ENCODE assay signal across 27 cellular contexts in the genomic region with DNA sequence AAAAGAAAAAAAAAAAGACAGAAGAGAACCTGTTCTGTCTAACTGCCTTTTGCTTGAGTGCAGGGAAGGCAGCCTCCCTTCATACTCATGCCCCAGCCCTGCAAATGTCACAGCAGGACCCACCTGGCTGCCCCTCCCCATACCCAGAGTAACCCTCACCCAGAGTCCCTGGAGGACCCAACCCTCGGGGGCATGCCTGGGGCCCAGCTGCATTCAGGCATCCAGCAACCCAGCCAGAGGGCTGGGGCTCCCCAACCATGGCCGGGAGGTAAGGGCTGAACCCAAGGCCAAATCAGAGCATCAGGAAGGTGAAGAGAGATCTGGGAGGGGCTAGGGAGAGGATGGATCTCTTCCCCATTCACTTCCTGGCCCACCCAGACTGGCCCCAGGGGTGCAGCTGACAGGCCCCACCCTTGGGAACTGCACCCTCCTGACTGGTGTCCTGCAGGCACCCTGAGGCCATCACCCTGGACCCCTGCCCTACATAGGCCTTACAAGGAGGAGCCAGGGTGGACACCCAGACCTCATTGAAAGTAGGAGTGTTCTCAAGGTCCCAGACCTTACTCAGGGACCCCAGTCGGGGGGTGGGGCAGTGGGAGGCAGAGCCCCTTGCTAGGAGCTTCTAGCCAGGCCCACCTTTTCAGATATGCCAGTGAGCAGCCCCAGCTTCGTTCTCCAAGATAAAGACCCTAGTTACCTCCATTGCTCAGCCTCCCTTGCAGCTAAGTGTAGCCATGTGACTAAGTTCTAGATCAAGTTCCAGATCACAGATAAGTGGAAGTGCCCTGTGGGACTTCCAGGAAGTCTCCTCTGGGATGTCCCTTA. TPM values are rescaled to one million over a fixed set of nuclear protein-coding genes. Genes with fewer than 3 reads are reported as not detected.
DNase-seq lines count a peak whose midpoint lies in the region; ATAC-seq, FAIRE-seq and TF ChIP-seq lines count a peak whose summit lies in the region.
"Had no signal": no experiment of that assay in that cellular context is flagged by ENCODE, and none has a peak within 500 bp of the region (broad histone marks: within the 10 kb centered on the region; RNA-seq: fewer than 3 reads in every experiment).

No MANE protein-coding gene starts in this region.

- 23% methylated on average over 4 of the region's 4 CpGs for WGBS in K562 (ENCODE audit: insufficient coverage, low coverage, missing lambda C conversion rate)

- TF ChIP-seq EP300 in K562 (IDR thresholded peaks at IDR 0.05; ENCODE audit: low read length): no peak

- TF ChIP-seq CTCF in left ventricle myocardium inferior (IDR thresholded peaks at IDR 0.05; ENCODE audit: borderline replicate concordance) (no peak), K562 (IDR thresholded peaks at IDR 0.05 in 2 of 3, conservative IDR thresholded peaks at IDR 0.05 in 1 of 3; ENCODE audit: insufficient read depth in 2 of 3, low read depth in 1 of 3, low read length in 3 of 3) (no peak), osteoblast (IDR thresholded peaks at IDR 0.05; ENCODE audit: extremely low read depth, low read depth, low read length) (no peak), GM13976 (IDR thresholded peaks at IDR 0.05; ENCODE audit: borderline replicate concordance, control extremely low read depth, extremely low read depth, insufficient read depth, missing control alignments) (no peak)

- H3K9me3 ChIP-seq in left ventricle myocardium inferior (replicated peaks) (peaks cover 9% of the 10 kb centered on the region), K562 (replicated peaks; ENCODE audit: control insufficient read depth, insufficient read depth, low read depth, low read length) (0 out of 2 replicates have a peak, but pooled peaks cover 2% of the 10 kb centered on the region), osteoblast (ENCODE audit: low read depth, low read length) (peaks cover 4% of the 10 kb centered on the region)
- H3K9me3 ChIP-seq: SJSA1 had no signal

- H2AFZ ChIP-seq in K562 (ENCODE audit: low read depth, low read length) (no peak overlapping the region), osteoblast (ENCODE audit: low read length) (no peak overlapping the region)
- H2AFZ ChIP-seq: PC-9 had no signal

- no peaks in the 10 kb centered on the region for H3K4me1 Mint-ChIP-seq in activated T-helper 1 cell treated with anti-CD3 and anti-CD28 coated beads, Interleukin-12 subunit alpha, Interleukin-12 subunit beta, Interleukin-2, Interleukin-4 antibody, amounts not matched to agents 30 ng/mL and 10 ng/mL and 1 ng/mL, durations not matched to agents 14 hours and 24 hours and 36 hours (ENCODE audit: low read depth)
- H3K4me1 Mint-ChIP-seq: CD4-positive, alpha-beta memory T cell had no signal

- H3K79me2 ChIP-seq in K562 (ENCODE audit: control insufficient read depth, insufficient read depth, low read length) (no peaks in the 10 kb centered on the region), osteoblast (ENCODE audit: insufficient read depth, low read length) (no peaks in the 10 kb centered on the region)

- H3K4me3 ChIP-seq in left ventricle myocardium inferior: no peak overlapping the region
- H3K4me3 ChIP-seq in K562: no peak overlapping the region
- H3K4me3 ChIP-seq in osteoblast (ENCODE audit: insufficient read depth, low read length): no peak overlapping the region
- H3K4me3 ChIP-seq: PC-9, SJSA1 had no signal

- CTCF ChIA-PET in K562 (lab: Yijun Ruan, JAX; ENCODE audit: low intra/inter-chr PET ratio): interaction anchor here (0.6 kb wide), 1 partner anchor 568 kb away, joined by 3 read pairs; no protein-coding TSS in a partner anchor

- in situ Hi-C loops in K562 (cut with MboI) (no loop called here), GM13976 (cut with MboI; ENCODE audit: low sequenced_read_pairs, unreplicated experiment) (no loop called here)

- no TSS peak for BruUV-seq in K562 (replicated peaks; lab: Mats Ljungman, UMichigan)

- no peaks in the 10 kb centered on the region for H3K36me3 ChIP-seq in left ventricle myocardium inferior
- H3K36me3 ChIP-seq in K562 (ENCODE audit: control insufficient read depth, insufficient read depth, low read length): no peaks in the 10 kb centered on the region
- no peaks in the 10 kb centered on the region for H3K36me3 ChIP-seq in osteoblast (ENCODE audit: insufficient read depth, low read length)
- H3K36me3 ChIP-seq: BE2C, SJSA1 had no signal

- DNase-seq in cardiac septum (ENCODE audit: low spot score): peak; percentile 26
- DNase-seq in left ventricle myocardium inferior: no peak
- DNase-seq in K562 (ENCODE audit: extremely low read depth in 1 of 4, low spot score in 3 of 4): no peak
- peak; percentile 23 for DNase-seq in osteoblast (ENCODE audit: insufficient read length, low spot score, missing footprints)
- DNase-seq in GM13976 (ENCODE audit: low spot score): no peak
- no peak for DNase-seq in activated T-helper 1 cell treated with anti-CD3 and anti-CD28 coated beads, Interleukin-12 subunit alpha, Interleukin-12 subunit beta, Interleukin-2, Interleukin-4 antibody, amounts not matched to agents 30 ng/mL and 10 ng/mL and 1 ng/mL, durations not matched to agents 14 hours and 24 hours and 36 hours (ENCODE audit: low spot score)
- DNase-seq: BE2C; CD4-positive, alpha-beta memory T cell; DMS153; EL; HFFc6; NCI-H1048; NCI-H1436 treated with DMSO at 0.1 percent for 48 hours; NCI-H2029; NCI-H345; NCI-H526; PC-9 had no signal

- H3K27ac ChIP-seq in left ventricle myocardium inferior (replicated peaks) (no peak overlapping the region), K562 (ENCODE audit: extremely low read depth, low read depth, low read length) (no peak overlapping the region), osteoblast (ENCODE audit: low read depth, low read length) (no peak overlapping the region)
- H3K27ac ChIP-seq: 22Rv1, KMS-11, PC-9, RWPE1, SJSA1 had no signal

- H3K9me1 ChIP-seq in K562 (ENCODE audit: control insufficient read depth, insufficient read depth, low read length): no peaks in the 10 kb centered on the region

- H3K9me3 Mint-ChIP-seq in activated T-helper 1 cell treated with anti-CD3 and anti-CD28 coated beads, Interleukin-12 subunit alpha, Interleukin-12 subunit beta, Interleukin-2, Interleukin-4 antibody, amounts not matched to agents 30 ng/mL and 10 ng/mL and 1 ng/mL, durations not matched to agents 14 hours and 24 hours and 36 hours: peaks cover 5% of the 10 kb centered on the region
- H3K9me3 Mint-ChIP-seq: HFFc6 had no signal

- no peak overlapping the region for H3K4me2 ChIP-seq in K562 (ENCODE audit: insufficient read depth, low read length)
- no peak overlapping the region for H3K4me2 ChIP-seq in osteoblast (ENCODE audit: insufficient read depth, low read length)
- H3K4me2 ChIP-seq: KMS-11, PC-9 had no signal

- H3K36me3 Mint-ChIP-seq in activated T-helper 1 cell treated with anti-CD3 and anti-CD28 coated beads, Interleukin-12 subunit alpha, Interleukin-12 subunit beta, Interleukin-2, Interleukin-4 antibody, amounts not matched to agents 30 ng/mL and 10 ng/mL and 1 ng/mL, durations not matched to agents 14 hours and 24 hours and 36 hours (ENCODE audit: low read depth): no peaks in the 10 kb centered on the region
- H3K36me3 Mint-ChIP-seq: CD4-positive, alpha-beta memory T cell had no signal

- no peak for TF ChIP-seq RAD21 in K562 (CRISPR knock-in tag; conservative IDR thresholded peaks at IDR 0.05 in 1 of 2, IDR thresholded peaks at IDR 0.05 in 1 of 2)

- no peak overlapping the region for H3K27ac Mint-ChIP-seq in activated T-helper 1 cell treated with anti-CD3 and anti-CD28 coated beads, Interleukin-12 subunit alpha, Interleukin-12 subunit beta, Interleukin-2, Interleukin-4 antibody, amounts not matched to agents 30 ng/mL and 10 ng/mL and 1 ng/mL, durations not matched to agents 14 hours and 24 hours and 36 hours
- H3K27ac Mint-ChIP-seq: CD4-positive, alpha-beta memory T cell; HFFc6 had no signal

- intact Hi-C loops in cardiac septum (cut with DNase I): no loop called here
- intact Hi-C loops in left ventricle myocardium inferior (cut with micrococcal nuclease): no loop called here
- intact Hi-C loops in K562 (cut with micrococcal nuclease): no loop called here
- intact Hi-C loops in activated T-helper 1 cell treated with anti-CD3 and anti-CD28 coated beads, Interleukin-12 subunit alpha, Interleukin-12 subunit beta, Interleukin-2, Interleukin-4 antibody, amounts not matched to agents 30 ng/mL and 10 ng/mL and 1 ng/mL, durations not matched to agents 14 hours and 24 hours and 36 hours (cut with micrococcal nuclease): loop anchor here (1.0 kb wide), 1 partner anchor 19 kb away; no protein-coding TSS in a partner anchor

- peaks cover 5% of the 10 kb centered on the region for H3K27me3 Mint-ChIP-seq in activated T-helper 1 cell treated with anti-CD3 and anti-CD28 coated beads, Interleukin-12 subunit alpha, Interleukin-12 subunit beta, Interleukin-2, Interleukin-4 antibody, amounts not matched to agents 30 ng/mL and 10 ng/mL and 1 ng/mL, durations not matched to agents 14 hours and 24 hours and 36 hours (ENCODE audit: insufficient read depth)

- no peak overlapping the region for H3K9ac ChIP-seq in K562 (ENCODE audit: insufficient read depth in 1 of 2, low read depth in 2 of 2, low read length in 2 of 2)
- H3K9ac ChIP-seq: KMS-11 had no signal

- no peak for ATAC-seq in K562
- ATAC-seq in GM19328 (IDR thresholded peaks at IDR 0.05; ENCODE audit: unreplicated experiment): no peak
- ATAC-seq in GM21723 (IDR thresholded peaks at IDR 0.05; ENCODE audit: unreplicated experiment): no peak
- ATAC-seq: GM12878 had no signal

- no peak for FAIRE-seq in K562 (lab: Jason Lieb, UNC)
- FAIRE-seq: HepG2 had no signal

- TF ChIP-seq POLR2A in K562 (conservative IDR thresholded peaks at IDR 0.05): no peak

- no peaks in the 10 kb centered on the region for H4K20me1 ChIP-seq in K562 (replicated peaks; ENCODE audit: control insufficient read depth, insufficient read depth, low read length)
- no peaks in the 10 kb centered on the region for H4K20me1 ChIP-seq in osteoblast (ENCODE audit: insufficient read depth, low read length)

- H3K27me3 ChIP-seq in left ventricle myocardium inferior (ENCODE audit: low read depth): peaks cover 68% of the 10 kb centered on the region
- no peaks in the 10 kb centered on the region for H3K27me3 ChIP-seq in K562 (ENCODE audit: control insufficient read depth in 2 of 2, insufficient read depth in 2 of 2, low read length in 2 of 2)
- H3K27me3 ChIP-seq in osteoblast (ENCODE audit: insufficient read depth, low read length): no peaks in the 10 kb centered on the region
- H3K27me3 ChIP-seq: BE2C, SJSA1 had no signal

- no peak overlapping the region for H3K4me3 Mint-ChIP-seq in activated T-helper 1 cell treated with anti-CD3 and anti-CD28 coated beads, Interleukin-12 subunit alpha, Interleukin-12 subunit beta, Interleukin-2, Interleukin-4 antibody, amounts not matched to agents 30 ng/mL and 10 ng/mL and 1 ng/mL, durations not matched to agents 14 hours and 24 hours and 36 hours
- H3K4me3 Mint-ChIP-seq: CD4-positive, alpha-beta memory T cell; HFFc6 had no signal

- POLR2A ChIA-PET in K562 (lab: Yijun Ruan, JAX): interaction anchor here (0.8 to 1.1 kb wide), 2 partner anchors 15 to 25 kb away, joined by 3 read pairs; no protein-coding TSS in a partner anchor

- no peaks in the 10 kb centered on the region for H3K4me1 ChIP-seq in left ventricle myocardium inferior
- peaks cover 0 to 43% of the 10 kb centered on the region in 2 experiments; a peak in 2 of 5 replicates for H3K4me1 ChIP-seq in K562 (replicated peaks in 1 of 2; ENCODE audit: control insufficient read depth in 2 of 2, insufficient read depth in 2 of 2, low read length in 2 of 2)
- no peaks in the 10 kb centered on the region for H3K4me1 ChIP-seq in osteoblast (ENCODE audit: insufficient read depth, low read length)

RNA-seq across cellular contexts. Expression of gene PLD4, which starts 0.9 kb away (rescaled TPM):
- total RNA-seq in cardiac septum (0.51 TPM), left ventricle myocardium inferior (0.44 TPM), K562 (2014; rRNA removed) (not detected in 2 replicates), K562 (2014; rRNA removed; fragmentation: Illumina TruSeq; extraction: Trizol) (not detected in 2 replicates), K562 (2015; rRNA removed; fragmentation: Illumina TruSeq; extraction: Trizol) (0.08 and 0.18 TPM in 2 replicates), K562 (2021) (0.24 TPM in 1 of 2 replicates, not detected in the other), osteoblast (not detected in 2 replicates)
- 0.05 and 0.14 TPM in 2 replicates for total RNA-seq in K562 (2011; cell fraction: chromatin; rRNA removed; ENCODE audit: low replicate concordance)
- 0.13 TPM in 1 of 2 replicates, not detected in the other for total RNA-seq in K562 (2011; cell fraction: nucleolus; rRNA removed)
- 0.07 and 0.15 TPM in 2 replicates for total RNA-seq in K562 (2011; cell fraction: nucleoplasm; rRNA removed)
- polyA plus RNA-seq in K562 (2011; rRNA removed) (not detected in 2 replicates), K562 (2014; fragmentation: Illumina TruSeq; extraction: Trizol) (0.19 TPM in 1 of 2 replicates, not detected in the other), K562 (2014; fragmentation: Nextera tagmentation; extraction: Ambion mirVana) (not detected), K562 (2014; rRNA removed) (0.03 TPM in 1 of 2 replicates, not detected in the other)
- polyA plus RNA-seq in K562 (2011; cell fraction: cytosol; rRNA removed): not detected in 2 replicates
- 0.03 and 0.11 TPM in 2 replicates for polyA plus RNA-seq in K562 (2011; cell fraction: nucleus; rRNA removed)
- 0.13 and 0.29 TPM in 2 replicates for polyA plus RNA-seq in K562 (2012)
- polyA minus RNA-seq in K562 (2011; rRNA and poly(A)+ RNA removed): not detected in 2 replicates
- not detected in 2 replicates for polyA minus RNA-seq in K562 (2011; cell fraction: cytosol; rRNA and poly(A)+ RNA removed)
- 0.11 TPM in 1 of 2 replicates, not detected in the other for polyA minus RNA-seq in K562 (2011; cell fraction: nucleus; rRNA and poly(A)+ RNA removed)
- total RNA-seq in activated T-helper 1 cell treated with anti-CD3 and anti-CD28 coated beads, Interleukin-12 subunit alpha, Interleukin-12 subunit beta, Interleukin-2, Interleukin-4 antibody, amounts not matched to agents 30 ng/mL and 10 ng/mL and 1 ng/mL, durations not matched to agents 14 hours and 24 hours and 36 hours: 0.10 and 0.21 TPM in 2 replicates
- total RNA-seq: CD4-positive, alpha-beta memory T cell; H4; HepG2; M059J; PC-9; SJSA1 had no signal
- polyA plus RNA-seq: HepG2 had no signal

RNA-seq across cellular contexts. Expression of gene AHNAK2, which starts 54.4 kb away (rescaled TPM):
- 4.6 TPM for total RNA-seq in cardiac septum
- 2.5 TPM for total RNA-seq in left ventricle myocardium inferior
- total RNA-seq in K562 (2011; cell fraction: chromatin; rRNA removed; ENCODE audit: low replicate concordance): 0.18 and 0.46 TPM in 2 replicates
- 0.13 and 0.17 TPM in 2 replicates for total RNA-seq in K562 (2011; cell fraction: nucleolus; rRNA removed)
- total RNA-seq in K562 (2011; cell fraction: nucleoplasm; rRNA removed): 0.07 and 0.31 TPM in 2 replicates
- 0.04 TPM in 1 of 2 replicates, not detected in the other for total RNA-seq in K562 (2014; rRNA removed)
- total RNA-seq in K562 (2014; rRNA removed; fragmentation: Illumina TruSeq; extraction: Trizol): not detected in 2 replicates
- 0.04 TPM in 2 replicates for total RNA-seq in K562 (2015; rRNA removed; fragmentation: Illumina TruSeq; extraction: Trizol)
- 0.09 and 0.18 TPM in 2 replicates for total RNA-seq in K562 (2021)
- 0.04 TPM in 1 of 2 replicates, not detected in the other for polyA plus RNA-seq in K562 (2011; rRNA removed)
- polyA plus RNA-seq in K562 (2011; cell fraction: cytosol; rRNA removed): under 0.01 and 0.03 TPM in 2 replicates
- 0.14 and 0.22 TPM in 2 replicates for polyA plus RNA-seq in K562 (2011; cell fraction: nucleus; rRNA removed)
- 0.03 and 0.22 TPM in 2 replicates for polyA plus RNA-seq in K562 (2012)
- 0.03 TPM in 1 of 2 replicates, not detected in the other for polyA plus RNA-seq in K562 (2014; fragmentation: Illumina TruSeq; extraction: Trizol)
- not detected for polyA plus RNA-seq in K562 (2014; fragmentation: Nextera tagmentation; extraction: Ambion mirVana)
- under 0.01 and 0.04 TPM in 2 replicates for polyA plus RNA-seq in K562 (2014; rRNA removed)
- polyA minus RNA-seq in K562 (2011; rRNA and poly(A)+ RNA removed): 0.04 and 0.51 TPM in 2 replicates
- 0.10 and 0.27 TPM in 2 replicates for polyA minus RNA-seq in K562 (2011; cell fraction: cytosol; rRNA and poly(A)+ RNA removed)
- polyA minus RNA-seq in K562 (2011; cell fraction: nucleus; rRNA and poly(A)+ RNA removed): 0.13 and 0.22 TPM in 2 replicates
- 30.8 and 31.8 TPM in 2 replicates for total RNA-seq in osteoblast
- total RNA-seq in activated T-helper 1 cell treated with anti-CD3 and anti-CD28 coated beads, Interleukin-12 subunit alpha, Interleukin-12 subunit beta, Interleukin-2, Interleukin-4 antibody, amounts not matched to agents 30 ng/mL and 10 ng/mL and 1 ng/mL, durations not matched to agents 14 hours and 24 hours and 36 hours: 0.02 and 0.05 TPM in 2 replicates
- polyA plus RNA-seq: CD4-positive, alpha-beta memory T cell had no signal

RNA-seq across cellular contexts. Expression of gene CEP170B, which starts 58.7 kb away (rescaled TPM):
- 19.2 TPM for total RNA-seq in cardiac septum
- total RNA-seq in left ventricle myocardium inferior: 11.7 TPM
- 12.4 and 32.4 TPM in 2 replicates for total RNA-seq in K562 (2011; cell fraction: chromatin; rRNA removed; ENCODE audit: low replicate concordance)
- 19.7 and 19.8 TPM in 2 replicates for total RNA-seq in K562 (2011; cell fraction: nucleolus; rRNA removed)
- 9.8 and 13.9 TPM in 2 replicates for total RNA-seq in K562 (2011; cell fraction: nucleoplasm; rRNA removed)
- 3.6 and 4.8 TPM in 2 replicates for total RNA-seq in K562 (2014; rRNA removed)
- total RNA-seq in K562 (2014; rRNA removed; fragmentation: Illumina TruSeq; extraction: Trizol): 0.99 and 1.2 TPM in 2 replicates
- 2.9 and 3.5 TPM in 2 replicates for total RNA-seq in K562 (2015; rRNA removed; fragmentation: Illumina TruSeq; extraction: Trizol)
- total RNA-seq in K562 (2021): 7.5 and 10.2 TPM in 2 replicates
- 2.2 and 2.7 TPM in 2 replicates for polyA plus RNA-seq in K562 (2011; rRNA removed)
- polyA plus RNA-seq in K562 (2011; cell fraction: cytosol; rRNA removed): 2.4 and 6.4 TPM in 2 replicates
- 10.4 and 24.0 TPM in 2 replicates for polyA plus RNA-seq in K562 (2011; cell fraction: nucleus; rRNA removed)
- 5.5 and 6.7 TPM in 2 replicates for polyA plus RNA-seq in K562 (2012)
- 1.7 and 4.1 TPM in 2 replicates for polyA plus RNA-seq in K562 (2014; fragmentation: Illumina TruSeq; extraction: Trizol)
- under 1 TPM; 0.01 to 0.03 TPM for polyA plus RNA-seq in K562 (2014; fragmentation: Nextera tagmentation; extraction: Ambion mirVana)
- 7.6 and 8.9 TPM in 2 replicates for polyA plus RNA-seq in K562 (2014; rRNA removed)
- polyA minus RNA-seq in K562 (2011; rRNA and poly(A)+ RNA removed): 0.72 and 1.6 TPM in 2 replicates
- polyA minus RNA-seq in K562 (2011; cell fraction: cytosol; rRNA and poly(A)+ RNA removed): 1.9 and 2.7 TPM in 2 replicates
- 3.1 and 3.4 TPM in 2 replicates for polyA minus RNA-seq in K562 (2011; cell fraction: nucleus; rRNA and poly(A)+ RNA removed)
- 17.1 and 21.0 TPM in 2 replicates for total RNA-seq in osteoblast
- total RNA-seq in activated T-helper 1 cell treated with anti-CD3 and anti-CD28 coated beads, Interleukin-12 subunit alpha, Interleukin-12 subunit beta, Interleukin-2, Interleukin-4 antibody, amounts not matched to agents 30 ng/mL and 10 ng/mL and 1 ng/mL, durations not matched to agents 14 hours and 24 hours and 36 hours: 9.8 and 10.7 TPM in 2 replicates

Comparison
In these comparisons a context has a peak if more than half of its experiments do, and no peak if none do; other contexts are left out.
1. DNase-seq: peak in cardiac septum (single experiment) and osteoblast (single experiment); none in left ventricle myocardium inferior (single experiment), K562 (0 of 4), GM13976 (single experiment) and activated T-helper 1 cell treated with anti-CD3 and anti-CD28 coated beads, Interleukin-12 subunit alpha, Interleukin-12 subunit beta, Interleukin-2, Interleukin-4 antibody, amounts not matched to agents 30 ng/mL and 10 ng/mL and 1 ng/mL, durations not matched to agents 14 hours and 24 hours and 36 hours (single experiment).